8 cellular contexts compared by ENCODE assay signal in genomic region chr16:15055141-15056053, GRCh38. TPM values are rescaled to one million over a fixed set of nuclear protein-coding genes. Genes with fewer than 3 reads are reported as not detected.
DNase-seq lines count a peak whose midpoint lies in the region; ATAC-seq, FAIRE-seq and TF ChIP-seq lines count a peak whose summit lies in the region.

No MANE protein-coding gene starts in this region.

- no TSS peak for BruUV-seq in GM12878 (replicated peaks; lab: Mats Ljungman, UMichigan)

- no peaks in the 10 kb centered on the region for H3K9me3 ChIP-seq in BE2C
- no peaks in the 10 kb centered on the region for H3K9me3 ChIP-seq in OCI-LY3 (ENCODE audit: insufficient read depth, low read length)
- H3K9me3 ChIP-seq in GM12878 (replicated peaks; ENCODE audit: control insufficient read depth, insufficient read depth, low read length) = no peaks in the 10 kb centered on the region

- no peak for TF ChIP-seq RAD21 in GM12878 (IDR thresholded peaks at IDR 0.05; ENCODE audit: insufficient read depth, low read depth, low read length)

- H4K20me1 ChIP-seq in OCI-LY3 (ENCODE audit: insufficient read depth, low read length) (no peaks in the 10 kb centered on the region), GM12878 (ENCODE audit: control insufficient read depth, insufficient read depth) (no peaks in the 10 kb centered on the region)

- DNase-seq in BE2C = no peak
- no peak for DNase-seq in GM12878 (ENCODE audit: low read depth, low spot score)
- peak; percentile 14 for DNase-seq in left kidney (ENCODE audit: low read depth, low spot score)
- peak; percentile 39 for DNase-seq in stimulated activated CD8-positive, alpha-beta memory T cell treated with anti-CD3 and anti-CD28 coated beads, Interleukin-15, amount 100 ng/mL, for 1 hour (ENCODE audit: low read depth)
- DNase-seq in amniotic stem cell (lab: John Stamatoyannopoulos, UW) = no peak

- peak overlapping the region; percentile 92 for H3K9ac ChIP-seq in OCI-LY3 (ENCODE audit: low read length)
- H3K9ac ChIP-seq in GM12878 (ENCODE audit: control insufficient read depth, insufficient read depth, low read length) = peak overlapping the region; percentile 87

- no peaks in the 10 kb centered on the region for H3K4me1 ChIP-seq in BE2C
- H3K4me1 ChIP-seq in OCI-LY3 (ENCODE audit: low read length) = peaks cover 6% of the 10 kb centered on the region; the same call in 1 of the 2 replicates
- H3K4me1 ChIP-seq in GM12878 (ENCODE audit: control insufficient read depth, insufficient read depth, low read length) = no peaks in the 10 kb centered on the region; the same call in 1 of the 2 replicates

- TF ChIP-seq POLR2A in GM12878 (IDR thresholded peaks at IDR 0.05; ENCODE audit: low read depth, low read length) = peak; percentile 71

- 7% methylated on average over 51 of the region's 81 CpGs for WGBS in GM12878 (ENCODE audit: insufficient coverage, insufficient replicate concordance, low lambda C conversion rate, missing lambda C conversion rate)

- peak overlapping the region; percentile 36 for H3K27ac ChIP-seq in OCI-LY3 (ENCODE audit: low read length)
- H3K27ac ChIP-seq in GM12878 (ENCODE audit: control insufficient read depth, insufficient read depth) = peak overlapping the region; percentile 82

- POLR2A ChIA-PET in GM12878 (lab: Charles Lee) = interaction anchor here (0.9 kb wide), 1 partner anchor 30 kb away, joined by 3 read pairs; no protein-coding TSS in a partner anchor

- SMC1A ChIA-PET in GM12878 (lab: Charles Lee; ENCODE audit: uncharacterized antibody, unreplicated experiment) = no interaction called here

- RAD21 ChIA-PET in GM12878 (lab: Charles Lee; ENCODE audit: unreplicated experiment) = no interaction called here

- H2AFZ ChIP-seq in OCI-LY3 (ENCODE audit: low read depth, low read length) = peak overlapping the region; percentile 98
- peak overlapping the region; percentile 84 for H2AFZ ChIP-seq in GM12878 (ENCODE audit: control insufficient read depth, low read depth, low read length)

- H3K79me2 ChIP-seq in OCI-LY3 (ENCODE audit: low read length) (peaks cover 16% of the 10 kb centered on the region), GM12878 (ENCODE audit: control insufficient read depth, insufficient read depth, low read length) (peaks cover 12% of the 10 kb centered on the region)

- no peak for TF ChIP-seq EP300 in GM12878 (IDR thresholded peaks at IDR 0.05; ENCODE audit: borderline replicate concordance in 1 of 2, control insufficient read depth in 1 of 2, low read depth in 2 of 2, low read length in 2 of 2)

- TF ChIP-seq CTCF in BE2C (IDR thresholded peaks at IDR 0.05; ENCODE audit: low read depth, low read length) = 0 out of 2 replicates have a peak, but pooled peaks have one; percentile 15
- TF ChIP-seq CTCF in OCI-LY3 (IDR thresholded peaks at IDR 0.05; ENCODE audit: low read depth, low read length) = peak; percentile 30
- TF ChIP-seq CTCF in GM12878 (IDR thresholded peaks at IDR 0.05 in 2 of 3, conservative IDR thresholded peaks at IDR 0.05 in 1 of 3; ENCODE audit: control insufficient read depth in 2 of 3, extremely low read depth in 1 of 3, insufficient read depth in 1 of 3, low read depth in 3 of 3, low read length in 3 of 3) = peak in 2 of 3 experiments; percentile 18 to 21; a peak in 1 of 6 replicates

- H3K27me3 ChIP-seq in BE2C = no peaks in the 10 kb centered on the region
- H3K27me3 ChIP-seq in OCI-LY3 (ENCODE audit: low read depth, low read length) = no peaks in the 10 kb centered on the region
- no peaks in the 10 kb centered on the region for H3K27me3 ChIP-seq in GM12878 (replicated peaks in 1 of 2; ENCODE audit: control insufficient read depth in 2 of 2, insufficient read depth in 2 of 2, low read length in 1 of 2)

- H3K4me3 ChIP-seq in BE2C (ENCODE audit: low read depth, low read length) (peak overlapping the region; percentile 85), OCI-LY3 (ENCODE audit: low read length) (peak overlapping the region; percentile 100), GM12878 (peak overlapping the region; percentile 98)

- intact Hi-C loops in GM12878 (cut with micrococcal nuclease; ENCODE audit: unreplicated experiment) = no loop called here

- H3K4me2 ChIP-seq in OCI-LY3 (ENCODE audit: low read length) (peak overlapping the region; percentile 75), GM12878 (ENCODE audit: control insufficient read depth, insufficient read depth) (peak overlapping the region; percentile 82)

- in situ Hi-C loops in GM12878 (cut with MboI) = no loop called here

- CTCF ChIA-PET in GM12878 (lab: Yijun Ruan, JAX) = interaction anchor here (0.9 kb wide), 1 partner anchor 93 kb away, joined by 3 read pairs; no protein-coding TSS in a partner anchor

- FAIRE-seq in GM12878 (lab: Jason Lieb, UNC) = no peak

- ATAC-seq in GM18858 (IDR thresholded peaks at IDR 0.05; ENCODE audit: unreplicated experiment) (peak; percentile 35), HG02981 (IDR thresholded peaks at IDR 0.05; ENCODE audit: unreplicated experiment) (peak; percentile 59), GM12878 (peak; percentile 80)

- H3K36me3 ChIP-seq in BE2C (peaks cover 13% of the 10 kb centered on the region), OCI-LY3 (replicated peaks; ENCODE audit: low read depth, low read length) (peaks cover 18% of the 10 kb centered on the region), GM12878 (ENCODE audit: control insufficient read depth in 2 of 2, insufficient read depth in 2 of 2, low read length in 1 of 2) (peaks cover 3 to 9% of the 10 kb centered on the region in 2 experiments)

TF ChIP-seq in GM12878, 131 proteins besides CTCF, POLR2A, EP300 and RAD21 (continues in another document):
- TF ChIP-seq POLR2AphosphoS5 (IDR thresholded peaks at IDR 0.05; ENCODE audit: low read length) (no peak), RB1 (IDR thresholded peaks at IDR 0.05; ENCODE audit: borderline replicate concordance) (peak; percentile 51; the same call in 1 of the 2 replicates), CREM (IDR thresholded peaks at IDR 0.05; ENCODE audit: low read depth) (no peak), MTA2 (IDR thresholded peaks at IDR 0.05; ENCODE audit: low read depth) (no peak)

RNA-seq across cellular contexts. Expression of gene NTAN1, which starts 0.5 kb away (rescaled TPM):
- polyA plus RNA-seq in BE2C (2012; ENCODE audit: insufficient read depth, insufficient read length, low read depth) = 6.4 TPM
- 15.5 and 19.0 TPM in 2 replicates for total RNA-seq in GM12878 (2013; cell fraction: nucleolus; rRNA removed)
- 29.8 and 35.4 TPM in 2 replicates for total RNA-seq in GM12878 (2014; rRNA removed)
- total RNA-seq in GM12878 (2014; rRNA removed; fragmentation: Illumina TruSeq; extraction: Trizol) = 39.2 and 42.5 TPM in 2 replicates
- total RNA-seq in GM12878 (2021) = 28.6 and 30.3 TPM in 2 replicates
- 37.7 TPM for polyA plus RNA-seq in GM12878 (2011; ENCODE audit: low read depth)
- polyA plus RNA-seq in GM12878 (2011; rRNA removed) = 86.8 and 115 TPM in 2 replicates
- 56.8 and 58.3 TPM in 2 replicates for polyA plus RNA-seq in GM12878 (2011; cell fraction: cytosol; rRNA removed)
- 32.9 and 46.7 TPM in 2 replicates for polyA plus RNA-seq in GM12878 (2011; cell fraction: nucleus; rRNA removed)
- polyA plus RNA-seq in GM12878 (2012) = 32.4 and 43.3 TPM in 2 replicates
- 51.5 and 69.9 TPM in 2 replicates for polyA plus RNA-seq in GM12878 (2014; fragmentation: Illumina TruSeq; extraction: Trizol)
- polyA plus RNA-seq in GM12878 (2014; fragmentation: Nextera tagmentation; extraction: Ambion mirVana) = 10 to 100 TPM; 12.7 to 17.7 TPM
- polyA plus RNA-seq in GM12878 (2014; rRNA removed) = 43.7 and 50.0 TPM in 2 replicates
- polyA plus RNA-seq in GM12878 (2016; fragmentation: Nextera tagmentation; extraction: Ambion mirVana) = 10 to 100 TPM; 50.6 to 55.8 TPM
- 57.1 and 65.8 TPM in 2 replicates for polyA minus RNA-seq in GM12878 (2011; rRNA and poly(A)+ RNA removed)
- 18.3 and 32.1 TPM in 2 replicates for polyA minus RNA-seq in GM12878 (2011; cell fraction: cytosol; rRNA and poly(A)+ RNA removed)
- polyA minus RNA-seq in GM12878 (2011; cell fraction: nucleus; rRNA and poly(A)+ RNA removed) = 10.5 and 22.0 TPM in 2 replicates

RNA-seq across cellular contexts. Expression of gene RRN3, which starts 38.7 kb away (rescaled TPM):
- 118 TPM for polyA plus RNA-seq in BE2C (2012; ENCODE audit: insufficient read depth, insufficient read length, low read depth)
- total RNA-seq in GM12878 (2013; cell fraction: nucleolus; rRNA removed) = 51.7 and 57.2 TPM in 2 replicates
- total RNA-seq in GM12878 (2014; rRNA removed) (31.9 and 39.0 TPM in 2 replicates), GM12878 (2014; rRNA removed; fragmentation: Illumina TruSeq; extraction: Trizol) (36.8 and 37.1 TPM in 2 replicates), GM12878 (2021) (27.5 and 29.4 TPM in 2 replicates)
- 20.0 TPM for polyA plus RNA-seq in GM12878 (2011; ENCODE audit: low read depth)
- polyA plus RNA-seq in GM12878 (2011; rRNA removed) (55.5 and 78.5 TPM in 2 replicates), GM12878 (2014; fragmentation: Illumina TruSeq; extraction: Trizol) (34.5 and 39.9 TPM in 2 replicates), GM12878 (2014; fragmentation: Nextera tagmentation; extraction: Ambion mirVana) (10 to 100 TPM; 21.9 to 24.3 TPM), GM12878 (2014; rRNA removed) (28.0 and 30.9 TPM in 2 replicates), GM12878 (2016; fragmentation: Nextera tagmentation; extraction: Ambion mirVana) (10 to 100 TPM; 39.2 to 41.3 TPM)
- polyA plus RNA-seq in GM12878 (2011; cell fraction: cytosol; rRNA removed) = 24.6 and 27.4 TPM in 2 replicates
- 22.2 and 27.3 TPM in 2 replicates for polyA plus RNA-seq in GM12878 (2011; cell fraction: nucleus; rRNA removed)
- 19.2 and 21.0 TPM in 2 replicates for polyA plus RNA-seq in GM12878 (2012)
- polyA minus RNA-seq in GM12878 (2011; rRNA and poly(A)+ RNA removed) = 45.0 and 63.0 TPM in 2 replicates
- 13.9 and 20.7 TPM in 2 replicates for polyA minus RNA-seq in GM12878 (2011; cell fraction: cytosol; rRNA and poly(A)+ RNA removed)
- polyA minus RNA-seq in GM12878 (2011; cell fraction: nucleus; rRNA and poly(A)+ RNA removed) = 8.1 and 10.9 TPM in 2 replicates

Comparison
In these comparisons a context has a peak if more than half of its experiments do, and no peak if none do; other contexts are left out.
1. DNase-seq: peak in left kidney (single experiment) and stimulated activated CD8-positive, alpha-beta memory T cell treated with anti-CD3 and anti-CD28 coated beads, Interleukin-15, amount 100 ng/mL, for 1 hour (single experiment); none in BE2C (single experiment), GM12878 (single experiment) and amniotic stem cell (single experiment).
2. Peak in every context shown above with its lines, with median percentiles within 50 percentile points of each other: H3K4me3 ChIP-seq, CTCF ChIP-seq and ATAC-seq.